1 cellular context compared by ENCODE assay signal in the genomic region with DNA sequence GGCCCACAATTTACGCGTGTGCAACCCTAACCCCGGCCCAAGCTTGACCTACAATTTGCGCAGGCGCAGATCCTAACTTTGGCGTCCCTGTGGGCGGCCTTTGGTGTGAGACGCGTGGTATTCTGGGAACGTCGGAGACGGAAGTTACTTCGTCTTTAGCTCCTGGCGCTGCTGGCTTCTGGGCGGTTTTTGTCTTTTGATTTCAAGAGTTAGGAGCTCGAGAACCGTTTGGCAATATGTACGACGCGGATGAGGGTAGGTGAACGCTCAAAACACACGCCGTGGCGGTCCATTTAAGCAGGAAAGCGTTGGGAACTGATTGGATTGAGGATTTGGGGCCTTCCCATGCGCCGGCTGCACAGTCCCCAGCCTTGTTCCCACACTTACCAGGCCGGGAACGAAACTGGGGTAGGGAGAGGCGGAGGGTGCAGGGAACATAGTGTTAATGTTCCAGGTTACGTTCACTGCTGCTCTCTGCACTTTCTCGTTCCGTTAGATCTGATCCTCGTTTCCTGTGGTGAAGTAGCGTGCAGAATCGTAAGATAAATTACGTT.
TF ChIP-seq lines count a peak whose summit lies in the region.

A gene (plus strand): TSS at position 147 of the 554 bp plus-strand sequence. CDS start 90 bp downstream, at position 237.

TF ChIP-seq in A549, 52 proteins besides CTCF, POLR2A, EP300 and RAD21 (continued from another document):
- TF ChIP-seq, protein P1, sequence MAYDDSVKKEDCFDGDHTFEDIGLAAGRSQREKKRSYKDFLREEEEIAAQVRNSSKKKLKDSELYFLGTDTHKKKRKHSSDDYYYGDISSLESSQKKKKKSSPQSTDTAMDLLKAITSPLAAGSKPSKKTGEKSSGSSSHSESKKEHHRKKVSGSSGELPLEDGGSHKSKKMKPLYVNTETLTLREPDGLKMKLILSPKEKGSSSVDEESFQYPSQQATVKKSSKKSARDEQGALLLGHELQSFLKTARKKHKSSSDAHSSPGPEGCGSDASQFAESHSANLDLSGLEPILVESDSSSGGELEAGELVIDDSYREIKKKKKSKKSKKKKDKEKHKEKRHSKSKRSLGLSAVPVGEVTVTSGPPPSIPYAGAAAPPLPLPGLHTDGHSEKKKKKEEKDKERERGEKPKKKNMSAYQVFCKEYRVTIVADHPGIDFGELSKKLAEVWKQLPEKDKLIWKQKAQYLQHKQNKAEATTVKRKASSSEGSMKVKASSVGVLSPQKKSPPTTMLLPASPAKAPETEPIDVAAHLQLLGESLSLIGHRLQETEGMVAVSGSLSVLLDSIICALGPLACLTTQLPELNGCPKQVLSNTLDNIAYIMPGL (CRISPR knock-in tag; IDR thresholded peaks at IDR 0.05; ENCODE audit: borderline replicate concordance) = no peak
- no peak for TF ChIP-seq POLR2AphosphoS2 (conservative IDR thresholded peaks at IDR 0.05; ENCODE audit: low read length)
- no peak for TF ChIP-seq BHLHE40 (IDR thresholded peaks at IDR 0.05; ENCODE audit: low read depth, low read length)
- no peak for TF ChIP-seq CBX8 (IDR thresholded peaks at IDR 0.05)
- TF ChIP-seq RARB (CRISPR knock-in tag; IDR thresholded peaks at IDR 0.05) = no peak
- no peak for TF ChIP-seq FOSB (CRISPR knock-in tag; IDR thresholded peaks at IDR 0.05)
- no peak for TF ChIP-seq ZFP36 (IDR thresholded peaks at IDR 0.05; ENCODE audit: borderline replicate concordance, partially characterized antibody)
- TF ChIP-seq, protein P2, sequence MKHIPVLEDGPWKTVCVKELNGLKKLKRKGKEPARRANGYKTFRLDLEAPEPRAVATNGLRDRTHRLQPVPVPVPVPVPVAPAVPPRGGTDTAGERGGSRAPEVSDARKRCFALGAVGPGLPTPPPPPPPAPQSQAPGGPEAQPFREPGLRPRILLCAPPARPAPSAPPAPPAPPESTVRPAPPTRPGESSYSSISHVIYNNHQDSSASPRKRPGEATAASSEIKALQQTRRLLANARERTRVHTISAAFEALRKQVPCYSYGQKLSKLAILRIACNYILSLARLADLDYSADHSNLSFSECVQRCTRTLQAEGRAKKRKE (CRISPR knock-in tag; IDR thresholded peaks at IDR 0.05; ENCODE audit: low read depth) = no peak
- no peak for TF ChIP-seq CBX2 (IDR thresholded peaks at IDR 0.05; ENCODE audit: borderline replicate concordance, low read depth)
- TF ChIP-seq NFE2L2 (conservative IDR thresholded peaks at IDR 0.05; ENCODE audit: low read length) = no peak
- TF ChIP-seq RFX5 (IDR thresholded peaks at IDR 0.05) = no peak
- no peak for TF ChIP-seq HOXA7 (CRISPR knock-in tag; IDR thresholded peaks at IDR 0.05)
- TF ChIP-seq SREBF2 (IDR thresholded peaks at IDR 0.05) = no peak
TF ChIP-seq in A549: peak in this region for 6.
